In genomic region chr7:105304040-105304895, GRCh38 we compare ENCODE assay signal across 7 cellular contexts.
A peak's percentile ranks its signal among the peaks of the same experiment; 100 is the strongest.
DNase-seq lines count a peak whose midpoint lies in the region; ATAC-seq, FAIRE-seq and TF ChIP-seq lines count a peak whose summit lies in the region.

No MANE protein-coding gene starts in this region.

- FAIRE-seq in kidney (lab: Jason Lieb, UNC): no peak

- H3K4me1 ChIP-seq in kidney (ENCODE audit: control insufficient read depth in 1 of 2, insufficient read depth in 1 of 2, low read depth in 1 of 2, low read length in 2 of 2): no peaks in the 10 kb centered on the region

- no peak overlapping the region for H3K9ac ChIP-seq in kidney (ENCODE audit: low read length in 2 of 2)

- DNase-seq in NCI-H526 (lab: John Stamatoyannopoulos, UW) (peak; percentile 47 to 54), fibroblast of villous mesenchyme (ENCODE audit: low read depth) (peak; percentile 73), kidney (no peak), NCI-H345 treated with DMSO at 0.1 percent for 48 hours (lab: John Stamatoyannopoulos, UW; ENCODE audit: unreplicated experiment) (no peak)
- no peak for DNase-seq in effector CD8-positive, alpha-beta T cell (lab: John Stamatoyannopoulos, UW)

- H3K4me3 ChIP-seq in fibroblast of villous mesenchyme (ENCODE audit: low read depth, low read length) (no peak overlapping the region), kidney (ENCODE audit: low read length in 2 of 2) (no peak overlapping the region)

- no peak for TF ChIP-seq CTCF in fibroblast of villous mesenchyme (IDR thresholded peaks at IDR 0.05; ENCODE audit: insufficient read depth, low read depth, low read length)
- TF ChIP-seq CTCF in kidney (IDR thresholded peaks at IDR 0.05; ENCODE audit: borderline replicate concordance, extremely low read depth, insufficient read depth): no peak

- H3K27ac ChIP-seq in kidney (ENCODE audit: low read depth in 2 of 2, low read length in 2 of 2): no peak overlapping the region

- intact Hi-C loops in kidney (cut with DNase I): no loop called here

- H3K9me3 ChIP-seq in kidney (ENCODE audit: control insufficient read depth in 1 of 2, low read length in 2 of 2): no peaks in the 10 kb centered on the region

- ATAC-seq in GM18861 (IDR thresholded peaks at IDR 0.05; ENCODE audit: unreplicated experiment): peak; percentile 75
- ATAC-seq in HG02571 (IDR thresholded peaks at IDR 0.05; ENCODE audit: unreplicated experiment): peak; percentile 79

- H3K36me3 ChIP-seq in kidney (ENCODE audit: control insufficient read depth in 1 of 2, insufficient read depth in 2 of 2, low read length in 2 of 2): no peaks in the 10 kb centered on the region

Comparison
In these comparisons a context has a peak if more than half of its experiments do, and no peak if none do; other contexts are left out.
1. DNase-seq: peak in NCI-H526 (2 of 2) and fibroblast of villous mesenchyme (single experiment); none in kidney (single experiment), effector CD8-positive, alpha-beta T cell (single experiment) and NCI-H345 treated with DMSO at 0.1 percent for 48 hours (single experiment).